ENCODE assay signal across 16 cellular contexts in the genomic region with DNA sequence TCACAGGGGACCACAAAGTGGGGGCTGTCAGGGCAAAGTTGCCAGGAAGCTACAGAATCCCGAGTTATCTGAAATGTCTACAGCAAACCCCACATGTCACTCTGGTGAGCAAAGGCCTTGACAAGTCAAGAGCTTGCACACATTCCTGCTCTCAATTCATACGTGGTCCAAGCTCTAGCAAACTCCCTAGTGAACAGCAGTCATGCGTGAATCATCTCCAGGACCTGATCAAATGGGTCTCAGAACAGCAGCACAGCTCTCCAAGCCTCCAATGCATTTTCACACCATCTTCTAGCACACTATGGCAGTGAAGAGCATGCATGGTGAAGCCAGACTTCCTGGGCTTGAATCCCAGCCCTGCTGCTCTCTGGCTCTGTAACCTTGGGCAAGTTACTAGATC.
DNase-seq lines count a peak whose midpoint lies in the region; ATAC-seq, FAIRE-seq and TF ChIP-seq lines count a peak whose summit lies in the region.
"Had no signal": no experiment of that assay in that cellular context is flagged by ENCODE, and none has a peak within 500 bp of the region (broad histone marks: within the 10 kb centered on the region; RNA-seq: fewer than 3 reads in every experiment).

No MANE protein-coding gene starts in this region.

- no peaks in the 10 kb centered on the region for H3K36me3 ChIP-seq in bronchial epithelial cell (ENCODE audit: control insufficient read depth, insufficient read depth, low read length)
- H3K36me3 ChIP-seq in right lobe of liver, result no peaks in the 10 kb centered on the region
- H3K36me3 ChIP-seq: BLaER1 treated with 17β-estradiol and CSF1 and Interleukin-3, amounts not matched to agents 10 nM and 100 nM had no signal

- DNase-seq in G401 (ENCODE audit: low spot score) (peak; percentile 12), bronchial epithelial cell (ENCODE audit: low read depth) (peak; percentile 16), fibroblast of mammary gland (ENCODE audit: low read depth) (peak; percentile 5), renal cortical epithelial cell (ENCODE audit: low read depth) (peak; percentile 89), NCI-H2227 treated with DMSO at 0.1 percent for 48 hours (lab: John Stamatoyannopoulos, UW) (no peak), right lobe of liver (no peak), frontal cortex (ENCODE audit: low spot score in 2 of 2) (no peak)
- DNase-seq: GF-D8, H9, KG1, NCI-H187, NCI-H2171, SHP77 had no signal

- H3K4me3 ChIP-seq in bronchial epithelial cell (ENCODE audit: low read depth, low read length) (no peak overlapping the region), fibroblast of mammary gland (ENCODE audit: control insufficient read depth, low read depth, low read length) (no peak overlapping the region), right lobe of liver (no peak overlapping the region)
- H3K4me3 ChIP-seq: BLaER1 treated with 17β-estradiol and CSF1 and Interleukin-3, amounts not matched to agents 10 nM and 100 nM; SK-N-MC had no signal

- no peak for FAIRE-seq in bronchial epithelial cell (lab: Jason Lieb, UNC)
- no peak for FAIRE-seq in frontal cortex (lab: Jason Lieb, UNC)

- WGBS in right lobe of liver (ENCODE audit: insufficient coverage, low coverage, low lambda C conversion rate, missing lambda C conversion rate), result 45% methylated on average over 2 of the region's 3 CpGs

- no peaks in the 10 kb centered on the region for H3K9me3 ChIP-seq in right lobe of liver
- H3K9me3 ChIP-seq: BLaER1 treated with 17β-estradiol and CSF1 and Interleukin-3, amounts not matched to agents 10 nM and 100 nM had no signal

- TF ChIP-seq CTCF in bronchial epithelial cell (IDR thresholded peaks at IDR 0.05; ENCODE audit: insufficient read depth, low read length, severe bottlenecking) (no peak), fibroblast of mammary gland (conservative IDR thresholded peaks at IDR 0.05; ENCODE audit: control insufficient read depth, insufficient read depth, low read depth, low read length) (no peak), right lobe of liver (IDR thresholded peaks at IDR 0.05) (no peak)

- intact Hi-C loops in right lobe of liver (cut with DNase I), result no loop called here

- no peaks in the 10 kb centered on the region for H3K27me3 ChIP-seq in bronchial epithelial cell (ENCODE audit: control insufficient read depth, insufficient read depth, low read length)
- H3K27me3 ChIP-seq in right lobe of liver, result no peaks in the 10 kb centered on the region
- H3K27me3 ChIP-seq: BLaER1 treated with 17β-estradiol and CSF1 and Interleukin-3, amounts not matched to agents 10 nM and 100 nM had no signal

- no peak for ATAC-seq in right lobe of liver
- no peak for ATAC-seq in GM21529 (IDR thresholded peaks at IDR 0.05; ENCODE audit: unreplicated experiment)

- H3K27ac ChIP-seq in right lobe of liver, result no peak overlapping the region
- H3K27ac ChIP-seq: BLaER1 treated with 17β-estradiol and CSF1 and Interleukin-3, amounts not matched to agents 10 nM and 100 nM; SK-N-MC had no signal

- in situ Hi-C loops in G401 (cut with HindIII; ENCODE audit: low sequenced_read_pairs), result no loop called here

- TF ChIP-seq POLR2A in right lobe of liver (IDR thresholded peaks at IDR 0.05), result no peak

- H3K4me1 ChIP-seq in right lobe of liver, result peaks cover 0 to 18% (median 9%) of the 10 kb centered on the region in 4 donors

Comparison
In these comparisons a context has a peak if more than half of its experiments do, and no peak if none do; other contexts are left out.
1. DNase-seq: peak in G401 (single experiment), bronchial epithelial cell (single experiment), fibroblast of mammary gland (single experiment) and renal cortical epithelial cell (single experiment); none in NCI-H2227 treated with DMSO at 0.1 percent for 48 hours (single experiment), right lobe of liver (0 of 3) and frontal cortex (0 of 2).